ENCODE assay signal across 7 cellular contexts in the genomic region with DNA sequence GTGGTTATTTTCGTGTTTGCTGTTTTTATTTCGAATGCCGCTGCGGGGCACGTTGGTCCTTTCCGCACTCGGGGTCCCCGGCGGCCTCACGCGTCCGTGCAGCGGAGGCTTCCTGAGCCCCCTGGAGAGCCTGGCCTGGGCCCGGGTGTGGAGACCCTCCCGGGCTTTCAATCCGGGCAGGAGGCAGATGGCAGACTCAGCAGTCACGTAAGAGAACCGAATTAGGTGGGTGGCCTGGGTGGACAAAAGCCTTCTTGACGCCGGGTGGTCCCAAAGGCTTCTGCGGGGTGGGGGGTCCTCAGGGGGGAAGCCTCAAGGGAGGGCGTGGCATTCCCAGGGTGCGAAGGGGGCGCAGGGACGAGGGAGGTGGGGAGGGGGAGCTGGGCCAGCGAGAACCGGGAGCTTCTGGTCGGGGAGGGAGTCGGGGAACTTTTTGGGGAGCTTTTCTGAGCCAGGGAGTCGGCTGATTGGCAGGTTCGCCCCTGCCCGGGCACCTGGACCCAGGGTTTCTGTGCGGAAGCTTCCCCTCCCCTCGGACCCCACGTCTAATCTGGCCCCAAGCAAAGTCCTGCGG. TPM values are rescaled to one million over a fixed set of nuclear protein-coding genes. Genes with fewer than 3 reads are reported as not detected.
DNase-seq lines count a peak whose midpoint lies in the region; FAIRE-seq and TF ChIP-seq lines count a peak whose summit lies in the region.
"Had no signal": no experiment of that assay in that cellular context is flagged by ENCODE, and none has a peak within 500 bp of the region (broad histone marks: within the 10 kb centered on the region; RNA-seq: fewer than 3 reads in every experiment).

No MANE protein-coding gene starts in this region.

- H3K36me3 ChIP-seq in thyroid gland = no peaks in the 10 kb centered on the region

- 0 to 4% methylated on average over 6 to 26 of the region's 36 CpGs for WGBS in thyroid gland, 2 donors

- TF ChIP-seq POLR2A in thyroid gland (IDR thresholded peaks at IDR 0.05) = no peak
- TF ChIP-seq POLR2A in H54 (IDR thresholded peaks at IDR 0.05; ENCODE audit: low read depth, low read length) = no peak

- no peaks in the 10 kb centered on the region for H3K27me3 ChIP-seq in thyroid gland

- H3K27me3 Mint-ChIP-seq in activated CD4-positive, alpha-beta T cell treated with anti-CD3 and anti-CD28 coated beads, Interleukin-2, amount 10 ng/mL, durations not matched to agents 7 days and 5 days = peaks cover 39% of the 10 kb centered on the region

- peaks cover 25% of the 10 kb centered on the region for H3K4me1 Mint-ChIP-seq in activated CD4-positive, alpha-beta T cell treated with anti-CD3 and anti-CD28 coated beads, Interleukin-2, amount 10 ng/mL, durations not matched to agents 7 days and 5 days

- peak overlapping the region; percentile 53 for H3K4me3 Mint-ChIP-seq in activated CD4-positive, alpha-beta T cell treated with anti-CD3 and anti-CD28 coated beads, Interleukin-2, amount 10 ng/mL, durations not matched to agents 7 days and 5 days

- DNase-seq in activated CD4-positive, alpha-beta T cell treated with anti-CD3 and anti-CD28 coated beads, Interleukin-2, amount 10 ng/mL, durations not matched to agents 7 days and 5 days = no peak
- DNase-seq in activated CD4-positive, alpha-beta T cell treated with anti-CD3 and anti-CD28 coated beads, Interleukin-2, amount 50 U/mL, for 4 hours = no peak
- DNase-seq in foreskin fibroblast = peak in 1 of 2 donors; percentile 22
- DNase-seq in thyroid gland = no peak
- DNase-seq in H54 (ENCODE audit: insufficient read length, low spot score) = no peak
- DNase-seq in activated CD4-positive, alpha-beta T cell treated with anti-CD3 and anti-CD28 coated beads, Interleukin-2, amount 50 U/mL, for 1 hour = no peak

- no peaks in the 10 kb centered on the region for H3K9me3 ChIP-seq in thyroid gland

- H3K27ac Mint-ChIP-seq in activated CD4-positive, alpha-beta T cell treated with anti-CD3 and anti-CD28 coated beads, Interleukin-2, amount 10 ng/mL, durations not matched to agents 7 days and 5 days = peak overlapping the region; percentile 76

- H3K9me3 Mint-ChIP-seq in activated CD4-positive, alpha-beta T cell treated with anti-CD3 and anti-CD28 coated beads, Interleukin-2, amount 10 ng/mL, durations not matched to agents 7 days and 5 days = no peaks in the 10 kb centered on the region

- no peak for FAIRE-seq in H54 (lab: Jason Lieb, UNC)

- H3K27ac ChIP-seq in thyroid gland = peak overlapping the region; percentile 40 to 97 (median 94)

- H3K4me1 ChIP-seq in thyroid gland = peaks cover 31 to 50% of the 10 kb centered on the region in 2 donors

- H3K4me3 ChIP-seq in foreskin fibroblast (ENCODE audit: low read depth in 1 of 2, low read length in 2 of 2) (peak overlapping the region; percentile 51 to 59), thyroid gland (replicated peaks in 1 of 3) (peak overlapping the region; percentile 4 to 73 (median 54))

- H3K36me3 Mint-ChIP-seq in activated CD4-positive, alpha-beta T cell treated with anti-CD3 and anti-CD28 coated beads, Interleukin-2, amount 10 ng/mL, durations not matched to agents 7 days and 5 days (ENCODE audit: low read depth) = peaks cover 4% of the 10 kb centered on the region

- CTCF ChIA-PET in activated CD4-positive, alpha-beta T cell treated with anti-CD3 and anti-CD28 coated beads, Interleukin-2, amount 10 ng/mL, durations not matched to agents 7 days and 5 days (lab: Charles Lee) = interaction anchor here (1.1 to 6.5 kb wide), 6 partner anchors 8 to 291 kb away, joined by 3 to 67 read pairs (median 9); a partner anchor contains a TSS

- TF ChIP-seq CTCF in foreskin fibroblast (IDR thresholded peaks at IDR 0.05; ENCODE audit: low read depth, low read length) (no peak), thyroid gland (IDR thresholded peaks at IDR 0.05) (no peak)

- intact Hi-C loops in thyroid gland (cut with DNase I) = no loop called here

- POLR2A ChIA-PET in activated CD4-positive, alpha-beta T cell treated with anti-CD3 and anti-CD28 coated beads, Interleukin-2, amount 10 ng/mL, durations not matched to agents 7 days and 5 days (lab: Charles Lee) = no interaction called here

RNA-seq across cellular contexts. Expression of a gene that starts 1.2 kb away (rescaled TPM):
- under 1 TPM; 0.42 to 0.46 TPM for total RNA-seq in activated CD4-positive, alpha-beta T cell treated with anti-CD3 and anti-CD28 coated beads, Interleukin-2, amount 10 ng/mL, durations not matched to agents 7 days and 5 days
- total RNA-seq in thyroid gland = 10 to 100 TPM in 3 of 4 donors, 1 to 10 TPM in 1; 5.0 to 29.2 (median 18.6) TPM

RNA-seq across cellular contexts. Expression of a gene that starts 12.2 kb away (rescaled TPM):
- 100 to 1,000 TPM; 237 to 332 TPM for total RNA-seq in activated CD4-positive, alpha-beta T cell treated with anti-CD3 and anti-CD28 coated beads, Interleukin-2, amount 10 ng/mL, durations not matched to agents 7 days and 5 days
- total RNA-seq in thyroid gland = 10 to 100 TPM; 18.5 to 57.5 (median 37.8) TPM

RNA-seq across cellular contexts. Expression of a gene that starts 18.8 kb away (rescaled TPM):
- total RNA-seq in activated CD4-positive, alpha-beta T cell treated with anti-CD3 and anti-CD28 coated beads, Interleukin-2, amount 10 ng/mL, durations not matched to agents 7 days and 5 days = 1 to 10 TPM; 7.4 to 8.3 TPM
- 100 to 1,000 TPM in 3 of 4 donors, 10 to 100 TPM in 1; 68.3 to 147 (median 129) TPM for total RNA-seq in thyroid gland

RNA-seq across cellular contexts. Expression of a gene that starts 19.3 kb away (rescaled TPM):
- not detected for total RNA-seq in activated CD4-positive, alpha-beta T cell treated with anti-CD3 and anti-CD28 coated beads, Interleukin-2, amount 10 ng/mL, durations not matched to agents 7 days and 5 days
- total RNA-seq in thyroid gland = under 1 TPM in 1 of 4 donors, not detected in 3; 0.22 TPM
- total RNA-seq: T-helper 2 cell treated with Interferon-gamma antibody and Interleukin-4, amounts not matched to agents 100 ng/mL and 5 ng/mL, for 36 hours had no signal

RNA-seq across cellular contexts. Expression of a gene that starts 34.9 kb away (rescaled TPM):
- 1 to 10 TPM; 3.2 TPM for total RNA-seq in activated CD4-positive, alpha-beta T cell treated with anti-CD3 and anti-CD28 coated beads, Interleukin-2, amount 10 ng/mL, durations not matched to agents 7 days and 5 days
- total RNA-seq in thyroid gland = under 1 TPM in 2 of 4 donors, not detected in 2; 0.25 to 0.27 TPM

Comparison
In these comparisons a context has a peak if more than half of its experiments do, and no peak if none do; other contexts are left out.
1. RNA of a gene that starts 1.2 kb away (total RNA-seq): 5.0 to 29.2 TPM in thyroid gland; 0.42 to 0.46 TPM in activated CD4-positive, alpha-beta T cell treated with anti-CD3 and anti-CD28 coated beads, Interleukin-2, amount 10 ng/mL, durations not matched to agents 7 days and 5 days; every median in the first group is over 4 times any median in the second.
2. RNA of a gene that starts 12.2 kb away (total RNA-seq): 237 to 332 TPM in activated CD4-positive, alpha-beta T cell treated with anti-CD3 and anti-CD28 coated beads, Interleukin-2, amount 10 ng/mL, durations not matched to agents 7 days and 5 days; 18.5 to 57.5 TPM in thyroid gland; every median in the first group is over 4 times any median in the second.
3. RNA of a gene that starts 18.8 kb away (total RNA-seq): 68.3 to 147 TPM in thyroid gland; 7.4 to 8.3 TPM in activated CD4-positive, alpha-beta T cell treated with anti-CD3 and anti-CD28 coated beads, Interleukin-2, amount 10 ng/mL, durations not matched to agents 7 days and 5 days; every median in the first group is over 4 times any median in the second.